Comparison of ENCODE assay signal across 7 cellular contexts in genomic region chr9:92147030-92147853, GRCh38. TPM values are rescaled to one million over a fixed set of nuclear protein-coding genes. Genes with fewer than 3 reads are reported as not detected.
DNase-seq lines count a peak whose midpoint lies in the region; ATAC-seq, FAIRE-seq and TF ChIP-seq lines count a peak whose summit lies in the region.

No MANE protein-coding gene starts in this region.

- peaks cover 31% of the 10 kb centered on the region for H3K27me3 Mint-ChIP-seq in brain

- no peak overlapping the region for H3K27ac ChIP-seq in right lobe of liver

- H3K4me3 Mint-ChIP-seq in brain: peak overlapping the region in 3 of 5 experiments; percentile 23 to 64 (median 60)

- H3K9me3 ChIP-seq in right lobe of liver: no peaks in the 10 kb centered on the region

- no peak overlapping the region for H3K4me3 ChIP-seq in right lobe of liver

- TF ChIP-seq POLR2A in GM12892 (IDR thresholded peaks at IDR 0.05; ENCODE audit: low read depth, low read length): no peak
- TF ChIP-seq POLR2A in right lobe of liver (IDR thresholded peaks at IDR 0.05): no peak

- WGBS in right lobe of liver (ENCODE audit: insufficient coverage, low coverage, low lambda C conversion rate, missing lambda C conversion rate): 17% methylated on average over 15 of the region's 21 CpGs

- intact Hi-C loops in right lobe of liver (cut with DNase I): loop anchor here in 1 of 2 donors (10.0 kb wide), 1 partner anchor 298 kb away; no protein-coding TSS in a partner anchor

- no peaks in the 10 kb centered on the region for H3K36me3 ChIP-seq in right lobe of liver

- no peaks in the 10 kb centered on the region for H3K36me3 Mint-ChIP-seq in brain

- TF ChIP-seq CTCF in brain (conservative IDR thresholded peaks at IDR 0.05): no peak
- TF ChIP-seq CTCF in right lobe of liver (IDR thresholded peaks at IDR 0.05): no peak

- H3K27me3 ChIP-seq in right lobe of liver: no peaks in the 10 kb centered on the region

- peak; percentile 58 for FAIRE-seq in GM12892 (lab: Jason Lieb, UNC)

- ATAC-seq in HG02642 (IDR thresholded peaks at IDR 0.05; ENCODE audit: poor library complexity, unreplicated experiment) (peak; percentile 74), right lobe of liver (peak; percentile 46 to 73 (median 50))

- H3K27ac Mint-ChIP-seq in brain: peak overlapping the region in 4 of 5 experiments; percentile 85 to 97 (median 86)

- H3K4me1 ChIP-seq in right lobe of liver: no peaks in the 10 kb centered on the region

- no peaks in the 10 kb centered on the region for H3K9me3 Mint-ChIP-seq in brain

- DNase-seq in GM12892 (ENCODE audit: insufficient read length) (no peak), NCI-H526 treated with DMSO at 0.1 percent for 48 hours (lab: John Stamatoyannopoulos, UW) (peak; percentile 67), right lobe of liver (no peak), ureter (ENCODE audit: low spot score) (peak; percentile 83)
- DNase-seq in stimulated activated CD4-positive, alpha-beta T cell treated with anti-CD3 and anti-CD28 coated beads, Interleukin-2, amount 100 ng/mL, for 48 hours: no peak

- peaks cover 67% of the 10 kb centered on the region for H3K4me1 Mint-ChIP-seq in brain

RNA-seq across cellular contexts. Expression of gene SPTLC1, which starts 32.0 kb away (rescaled TPM):
- 35.9 TPM for polyA plus RNA-seq in GM12892 (2012; ENCODE audit: missing spikeins)
- polyA plus RNA-seq in brain (ENCODE audit: insufficient read depth, low read depth, low replicate concordance): 61.1 TPM
- total RNA-seq in right lobe of liver (10 to 100 TPM; 12.4 to 25.3 (median 19.3) TPM), ureter (77.7 TPM)

Comparison
In these comparisons a context has a peak if more than half of its experiments do, and no peak if none do; other contexts are left out.
1. DNase-seq: peak in NCI-H526 treated with DMSO at 0.1 percent for 48 hours (single experiment) and ureter (single experiment); none in GM12892 (single experiment), right lobe of liver (0 of 3) and stimulated activated CD4-positive, alpha-beta T cell treated with anti-CD3 and anti-CD28 coated beads, Interleukin-2, amount 100 ng/mL, for 48 hours (0 of 2).